Comparison of ENCODE assay signal across 25 cellular contexts in the genomic region with DNA sequence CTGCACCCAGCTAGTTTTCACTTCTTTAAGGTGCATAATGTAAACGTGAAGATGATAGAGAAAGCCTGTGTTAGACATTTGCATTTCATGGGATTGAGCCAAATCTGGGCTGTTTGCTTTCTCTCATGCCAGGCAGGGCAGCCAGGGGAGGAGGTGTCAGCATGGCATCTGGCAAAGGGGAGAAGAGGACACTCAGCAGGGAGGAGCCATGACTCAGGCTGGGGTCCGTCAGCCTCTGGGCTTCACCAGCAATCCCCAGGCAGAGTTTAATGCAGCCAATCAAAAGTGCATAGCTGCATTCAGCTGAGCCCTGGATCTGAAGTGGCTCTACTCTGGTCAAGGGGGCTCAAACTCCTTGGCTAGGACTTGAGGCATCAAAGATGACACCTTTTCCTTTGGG. TPM values are rescaled to one million over a fixed set of nuclear protein-coding genes. Genes with fewer than 3 reads are reported as not detected.
DNase-seq lines count a peak whose midpoint lies in the region; ATAC-seq and TF ChIP-seq lines count a peak whose summit lies in the region.
"Had no signal": no experiment of that assay in that cellular context is flagged by ENCODE, and none has a peak within 500 bp of the region (broad histone marks: within the 10 kb centered on the region; RNA-seq: fewer than 3 reads in every experiment).

No MANE protein-coding gene starts in this region.

- H2AFZ ChIP-seq in OCI-LY7 (ENCODE audit: low read length) = no peak overlapping the region

- TF ChIP-seq CTCF in OCI-LY7 (conservative IDR thresholded peaks at IDR 0.05; ENCODE audit: low read length) = no peak

- no peaks in the 10 kb centered on the region for H3K4me1 ChIP-seq in OCI-LY7 (ENCODE audit: insufficient read depth, low read length, poor library complexity, severe bottlenecking)
- H3K4me1 ChIP-seq: breast epithelium, gastroesophageal sphincter, Peyer's patch, prostate gland had no signal

- no peaks in the 10 kb centered on the region for H3K27me3 Mint-ChIP-seq in activated naive CD8-positive, alpha-beta T cell treated with anti-CD3 and anti-CD28 coated beads for 36 hours
- H3K27me3 Mint-ChIP-seq: activated B cell treated with CpG ODN at 0.5 μM for 24 hours; activated CD8-positive, alpha-beta T cell treated with anti-CD3 and anti-CD28 coated beads for 36 hours; CD4-positive, alpha-beta memory T cell had no signal

- no peak overlapping the region for H3K27ac ChIP-seq in OCI-LY7 (ENCODE audit: low read depth, low read length, poor library complexity, severe bottlenecking)
- H3K27ac ChIP-seq: breast epithelium, gastroesophageal sphincter, Peyer's patch, prostate gland had no signal

- peak; percentile 72 for DNase-seq in AG08395 (ENCODE audit: low spot score)
- DNase-seq in HT1080 (ENCODE audit: low read depth) = peak; percentile 52
- DNase-seq in amniotic epithelial cell (ENCODE audit: low read depth) = peak; percentile 40
- peak; percentile 17 for DNase-seq in glomerular visceral epithelial cell (ENCODE audit: extremely low spot score)
- DNase-seq in OCI-LY7 (ENCODE audit: low spot score) = no peak
- DNase-seq in stimulated activated CD4-positive, alpha-beta T cell treated with anti-CD3 and anti-CD28 coated beads, Interleukin-4, amount 100 ng/mL, for 24 hours = no peak
- no peak for DNase-seq in activated naive CD8-positive, alpha-beta T cell treated with anti-CD3 and anti-CD28 coated beads for 36 hours
- DNase-seq: activated B cell treated with CpG ODN at 0.5 μM for 24 hours; activated CD8-positive, alpha-beta T cell treated with anti-CD3 and anti-CD28 coated beads for 36 hours; activated naive CD4-positive, alpha-beta T cell treated with anti-CD3 and anti-CD28 coated beads, Interleukin-2, amount 50 U/mL, for 16 hours; activated T-cell treated with anti-CD3 and anti-CD28 coated beads, Interleukin-2, amount 50 U/mL, for 4 hours; CD4-positive, alpha-beta memory T cell; DND-41; GOT3; left cardiac atrium; NCI-H1694; NCI-H2227 treated with DMSO at 0.1 percent for 48 hours; Peyer's patch had no signal

- H3K9me2 ChIP-seq in OCI-LY7 (ENCODE audit: insufficient read depth, low read length) = no peaks in the 10 kb centered on the region

- H3K79me2 ChIP-seq in OCI-LY7 (ENCODE audit: insufficient read depth, low read depth, low read length) = no peaks in the 10 kb centered on the region

- POLR2A ChIA-PET in OCI-LY7 (lab: Charles Lee) = no interaction called here

- intact Hi-C loops in OCI-LY7 (cut with micrococcal nuclease; ENCODE audit: unreplicated experiment) = no loop called here

- peaks cover 7% of the 10 kb centered on the region for H3K4me1 Mint-ChIP-seq in activated naive CD8-positive, alpha-beta T cell treated with anti-CD3 and anti-CD28 coated beads for 36 hours
- H3K4me1 Mint-ChIP-seq: activated B cell treated with CpG ODN at 0.5 μM for 24 hours had no signal

- peaks cover 31% of the 10 kb centered on the region for H3K36me3 ChIP-seq in OCI-LY7 (ENCODE audit: insufficient read depth, low read length)
- H3K36me3 ChIP-seq: breast epithelium, prostate gland had no signal

- H3K4me3 ChIP-seq in OCI-LY7 (ENCODE audit: low read depth, low read length, poor library complexity, severe bottlenecking) = no peak overlapping the region
- H3K4me3 ChIP-seq: breast epithelium, gastroesophageal sphincter, Peyer's patch, prostate gland, smooth muscle cell had no signal

- BruUV-seq in OCI-LY7 (replicated peaks; lab: Mats Ljungman, UMichigan) = no TSS peak

- H3K9me3 Mint-ChIP-seq in activated naive CD8-positive, alpha-beta T cell treated with anti-CD3 and anti-CD28 coated beads for 36 hours = no peaks in the 10 kb centered on the region
- H3K9me3 Mint-ChIP-seq: activated B cell treated with CpG ODN at 0.5 μM for 24 hours; activated CD8-positive, alpha-beta T cell treated with anti-CD3 and anti-CD28 coated beads for 36 hours; activated T-cell treated with anti-CD3 and anti-CD28 coated beads, Interleukin-2, amount 50 U/mL, for 4 hours; CD4-positive, alpha-beta memory T cell; T-helper 2 cell treated with Interferon-gamma antibody and Interleukin-4, amounts not matched to agents 5 μg/mL and 100 μg/mL, for 36 hours had no signal

- no peaks in the 10 kb centered on the region for H3K9me3 ChIP-seq in OCI-LY7 (ENCODE audit: low read length)
- H3K9me3 ChIP-seq: breast epithelium, gastroesophageal sphincter, Peyer's patch, prostate gland had no signal

- CTCF ChIA-PET in OCI-LY7 (lab: Charles Lee; ENCODE audit: unreplicated experiment) = no interaction called here

- peaks cover 23% of the 10 kb centered on the region for H3K36me3 Mint-ChIP-seq in activated naive CD8-positive, alpha-beta T cell treated with anti-CD3 and anti-CD28 coated beads for 36 hours

- ATAC-seq in GM19023 (IDR thresholded peaks at IDR 0.05; ENCODE audit: unreplicated experiment) = no peak
- ATAC-seq: activated CD8-positive, alpha-beta T cell treated with anti-CD3 and anti-CD28 coated beads for 36 hours; activated T-cell treated with anti-CD3 and anti-CD28 coated beads, Interleukin-2, amount 50 U/mL, for 4 hours; gastroesophageal sphincter had no signal

- H3K27ac Mint-ChIP-seq in activated naive CD8-positive, alpha-beta T cell treated with anti-CD3 and anti-CD28 coated beads for 36 hours = no peak overlapping the region
- H3K27ac Mint-ChIP-seq: activated B cell treated with CpG ODN at 0.5 μM for 24 hours; activated CD8-positive, alpha-beta T cell treated with anti-CD3 and anti-CD28 coated beads for 36 hours; T-helper 2 cell treated with Interferon-gamma antibody and Interleukin-4, amounts not matched to agents 5 μg/mL and 100 μg/mL, for 36 hours had no signal

- no peaks in the 10 kb centered on the region for H4K20me1 ChIP-seq in OCI-LY7 (ENCODE audit: insufficient read depth, low read length)

- no peak overlapping the region for H3K4me3 Mint-ChIP-seq in activated naive CD8-positive, alpha-beta T cell treated with anti-CD3 and anti-CD28 coated beads for 36 hours
- H3K4me3 Mint-ChIP-seq: activated B cell treated with CpG ODN at 0.5 μM for 24 hours; activated CD8-positive, alpha-beta T cell treated with anti-CD3 and anti-CD28 coated beads for 36 hours; activated T-cell treated with anti-CD3 and anti-CD28 coated beads, Interleukin-2, amount 50 U/mL, for 4 hours; CD4-positive, alpha-beta memory T cell; T-helper 2 cell treated with Interferon-gamma antibody and Interleukin-4, amounts not matched to agents 5 μg/mL and 100 μg/mL, for 36 hours had no signal

- no peak overlapping the region for H3K4me2 ChIP-seq in OCI-LY7 (ENCODE audit: low read length)
- H3K4me2 ChIP-seq: smooth muscle cell had no signal

RNA-seq across cellular contexts. Expression of gene EBPL, which starts 23.5 kb away (rescaled TPM):
- 147 and 152 TPM in 2 replicates for total RNA-seq in HT1080 (2014; rRNA removed; shearing (Covaris generic))
- 125 and 130 TPM in 2 replicates for polyA plus RNA-seq in HT1080 (2015; cell fraction: cytosol; rRNA removed)
- 48.7 and 49.2 TPM in 2 replicates for polyA plus RNA-seq in HT1080 (2015; cell fraction: nucleus; rRNA removed)
- total RNA-seq in OCI-LY7 (2014; rRNA removed; shearing (Covaris generic)) = 29.9 and 47.3 TPM in 2 replicates
- 38.8 and 42.4 TPM in 2 replicates for total RNA-seq in OCI-LY7 (2022)
- 10 to 100 TPM; 54.8 to 60.0 TPM for total RNA-seq in activated naive CD8-positive, alpha-beta T cell treated with anti-CD3 and anti-CD28 coated beads for 36 hours

RNA-seq across cellular contexts. Expression of gene ARL11, which starts 39.5 kb away (rescaled TPM):
- not detected in 2 replicates for total RNA-seq in HT1080 (2014; rRNA removed; shearing (Covaris generic))
- 0.10 TPM in 1 of 2 replicates, not detected in the other for polyA plus RNA-seq in HT1080 (2015; cell fraction: cytosol; rRNA removed)
- polyA plus RNA-seq in HT1080 (2015; cell fraction: nucleus; rRNA removed) = not detected in 2 replicates
- total RNA-seq in OCI-LY7 (2014; rRNA removed; shearing (Covaris generic)) = 5.9 and 8.3 TPM in 2 replicates
- 20.5 and 22.6 TPM in 2 replicates for total RNA-seq in OCI-LY7 (2022)
- total RNA-seq in activated naive CD8-positive, alpha-beta T cell treated with anti-CD3 and anti-CD28 coated beads for 36 hours = 1 to 10 TPM in 1 of 2 experiments, under 1 TPM in 1; 0.97 to 1.1 TPM
- total RNA-seq: smooth muscle cell had no signal
- polyA plus RNA-seq: neural cell, smooth muscle cell had no signal

Comparison
In these comparisons a context has a peak if more than half of its experiments do, and no peak if none do; other contexts are left out.
1. DNase-seq: peak in AG08395 (single experiment), HT1080 (single experiment), amniotic epithelial cell (single experiment) and glomerular visceral epithelial cell (single experiment); none in OCI-LY7 (single experiment), stimulated activated CD4-positive, alpha-beta T cell treated with anti-CD3 and anti-CD28 coated beads, Interleukin-4, amount 100 ng/mL, for 24 hours (single experiment) and activated naive CD8-positive, alpha-beta T cell treated with anti-CD3 and anti-CD28 coated beads for 36 hours (single experiment).